In the genomic region with DNA sequence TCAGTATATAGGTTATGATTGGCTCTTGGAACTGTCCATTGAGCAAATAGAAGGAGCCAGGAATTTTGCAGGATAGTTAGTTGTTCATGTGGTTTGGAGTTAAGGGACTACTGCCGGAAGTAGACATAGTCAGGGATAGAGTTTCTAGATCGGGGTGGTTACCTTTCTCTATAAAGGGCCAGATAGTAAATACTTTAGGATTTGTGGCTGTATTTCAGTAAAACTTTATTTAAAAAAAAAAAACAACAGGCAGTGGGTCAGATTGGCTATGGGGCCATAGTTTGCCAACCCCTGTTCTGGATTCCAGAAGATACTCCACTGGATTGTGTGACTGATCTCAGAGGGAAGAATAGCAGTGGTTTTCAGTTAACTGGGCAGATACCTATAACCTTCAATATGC, we compare ENCODE assay signal across 17 cellular contexts.
A peak's percentile ranks its signal among the peaks of the same experiment; 100 is the strongest.
DNase-seq lines count a peak whose midpoint lies in the region; ATAC-seq and TF ChIP-seq lines count a peak whose summit lies in the region.
"Had no signal": no experiment of that assay in that cellular context is flagged by ENCODE, and none has a peak within 500 bp of the region (broad histone marks: within the 10 kb centered on the region; RNA-seq: fewer than 3 reads in every experiment).

No MANE protein-coding gene starts in this region.

- BruUV-seq in Caco-2 (replicated peaks; lab: Mats Ljungman, UMichigan): TSS peak; percentile 68

- CTCF ChIA-PET in Caco-2 (lab: Charles Lee): no interaction called here

- H3K9me3 ChIP-seq in Caco-2 (no peaks in the 10 kb centered on the region), right lobe of liver (no peaks in the 10 kb centered on the region), thyroid gland (no peaks in the 10 kb centered on the region)

- DNase-seq in Caco-2: no peak
- no peak for DNase-seq in right lobe of liver
- no peak for DNase-seq in thyroid gland
- no peak for DNase-seq in stimulated activated CD4-positive, alpha-beta T cell treated with anti-CD3 and anti-CD28 coated beads, Interleukin-4, amount 100 ng/mL, for 1 hour
- DNase-seq in HuH-7 (ENCODE audit: low spot score): no peak
- DNase-seq: CD4-positive, CD25-positive, alpha-beta regulatory T cell; H9; Karpas-422; NCI-H1436 treated with DMSO at 0.1 percent for 48 hours; NCI-H1930; NCI-H446 treated with DMSO at 0.1 percent for 48 hours; SIG-M5 had no signal

- intact Hi-C loops in Caco-2 (cut with micrococcal nuclease; ENCODE audit: unreplicated experiment) (no loop called here), right lobe of liver (cut with DNase I) (no loop called here), thyroid gland (cut with DNase I) (no loop called here)

- H3K27ac ChIP-seq in VCaP: peak overlapping the region; percentile 62
- peak overlapping the region in 2 of 3 donors; percentile 40 to 45 for H3K27ac ChIP-seq in right lobe of liver
- peak overlapping the region; percentile 43 to 77 (median 62) for H3K27ac ChIP-seq in thyroid gland
- H3K27ac ChIP-seq: BLaER1, SK-N-MC had no signal

- H3K9me3 Mint-ChIP-seq in Caco-2 (ENCODE audit: unreplicated experiment): no peaks in the 10 kb centered on the region
- H3K9me3 Mint-ChIP-seq: GM23338, H9 had no signal

- no peak for ATAC-seq in right lobe of liver
- no peak for ATAC-seq in HG03025 (IDR thresholded peaks at IDR 0.05; ENCODE audit: low FRiP score, unreplicated experiment)
- ATAC-seq: GM23338 had no signal

- POLR2A ChIA-PET in Caco-2 (lab: Charles Lee): no interaction called here

- H3K36me3 ChIP-seq in Caco-2 (ENCODE audit: control insufficient read depth, insufficient read depth, low read length) (no peaks in the 10 kb centered on the region), right lobe of liver (no peaks in the 10 kb centered on the region), thyroid gland (no peaks in the 10 kb centered on the region)
- H3K36me3 ChIP-seq: BLaER1 had no signal

- H3K27me3 ChIP-seq in Caco-2 (replicated peaks; ENCODE audit: control insufficient read depth, insufficient read depth, low read length) (no peaks in the 10 kb centered on the region), right lobe of liver (no peaks in the 10 kb centered on the region), thyroid gland (no peaks in the 10 kb centered on the region)
- H3K27me3 ChIP-seq: BLaER1 had no signal

- peaks cover 5% of the 10 kb centered on the region for H3K36me3 Mint-ChIP-seq in Caco-2 (ENCODE audit: insufficient read depth, unreplicated experiment)

- WGBS in right lobe of liver (ENCODE audit: insufficient coverage, low coverage, low lambda C conversion rate, missing lambda C conversion rate): 100% methylated on average over 2 of the region's 2 CpGs
- 91 to 97% methylated on average over 2 of the region's 2 CpGs for WGBS in thyroid gland, 2 donors

- H3K27ac Mint-ChIP-seq in Caco-2 (ENCODE audit: unreplicated experiment): peak overlapping the region; percentile 74
- H3K27ac Mint-ChIP-seq: CD4-positive, CD25-positive, alpha-beta regulatory T cell; GM23338; H9 had no signal

- H3K27me3 Mint-ChIP-seq in Caco-2 (ENCODE audit: insufficient read depth, unreplicated experiment): no peaks in the 10 kb centered on the region
- H3K27me3 Mint-ChIP-seq: CD4-positive, CD25-positive, alpha-beta regulatory T cell had no signal

- peaks cover 37% of the 10 kb centered on the region for H3K4me1 ChIP-seq in Caco-2
- H3K4me1 ChIP-seq in right lobe of liver: peaks cover 0 to 19% (median 2%) of the 10 kb centered on the region in 4 donors
- H3K4me1 ChIP-seq in thyroid gland: peaks cover 23 to 26% of the 10 kb centered on the region in 2 donors

- no peak overlapping the region for H3K4me3 Mint-ChIP-seq in Caco-2 (ENCODE audit: unreplicated experiment)
- H3K4me3 Mint-ChIP-seq: CD4-positive, CD25-positive, alpha-beta regulatory T cell; GM23338; H9 had no signal

- H3K4me3 ChIP-seq in Caco-2 (ENCODE audit: low read depth, low read length): no peak overlapping the region
- no peak overlapping the region for H3K4me3 ChIP-seq in right lobe of liver
- H3K4me3 ChIP-seq in thyroid gland (replicated peaks in 1 of 3): no peak overlapping the region
- H3K4me3 ChIP-seq: BLaER1, GM23338, SK-N-MC had no signal

- TF ChIP-seq CTCF in Caco-2 (IDR thresholded peaks at IDR 0.05; ENCODE audit: insufficient read depth in 1 of 2, low read depth in 1 of 2, low read length in 1 of 2, severe bottlenecking in 1 of 2, unreplicated experiment in 1 of 2) (no peak), VCaP (conservative IDR thresholded peaks at IDR 0.05) (no peak), right lobe of liver (IDR thresholded peaks at IDR 0.05) (no peak), thyroid gland (IDR thresholded peaks at IDR 0.05) (no peak)

- TF ChIP-seq POLR2A in right lobe of liver (IDR thresholded peaks at IDR 0.05) (no peak), thyroid gland (IDR thresholded peaks at IDR 0.05) (no peak)

- peaks cover 39% of the 10 kb centered on the region for H3K4me1 Mint-ChIP-seq in Caco-2 (ENCODE audit: low read depth, unreplicated experiment)
